Comparison of ENCODE assay signal across 8 cellular contexts in genomic region chr1:214604543-214604942, GRCh38. TPM values are rescaled to one million over a fixed set of nuclear protein-coding genes. Genes with fewer than 3 reads are reported as not detected.
A peak's percentile ranks its signal among the peaks of the same experiment; 100 is the strongest.
DNase-seq lines count a peak whose midpoint lies in the region; ATAC-seq, FAIRE-seq and TF ChIP-seq lines count a peak whose summit lies in the region.

No MANE protein-coding gene starts in this region.

- no peaks in the 10 kb centered on the region for H3K9me1 ChIP-seq in IMR-90 (ENCODE audit: insufficient read depth, low read length)

- no peak for DNase-seq in CD8-positive, alpha-beta memory T cell
- DNase-seq in IMR-90 (peak; percentile 33), astrocyte (ENCODE audit: low read depth) (peak; percentile 27), myocyte (ENCODE audit: low read depth) (peak; percentile 27), Ammon's horn (ENCODE audit: low spot score) (no peak), LoVo (ENCODE audit: low spot score) (no peak), MV-4-11 (lab: John Stamatoyannopoulos, UW) (no peak)

- TF ChIP-seq POLR2A in IMR-90 (IDR thresholded peaks at IDR 0.05; ENCODE audit: low read depth, low read length), result no peak

- BruUV-seq in IMR-90 (replicated peaks; lab: Mats Ljungman, UMichigan), result no TSS peak

- H3K27ac ChIP-seq in CD8-positive, alpha-beta memory T cell (ENCODE audit: low read depth, low read length), result peak overlapping the region; percentile 75
- H3K27ac ChIP-seq in IMR-90 (ENCODE audit: insufficient read depth, low read length), result no peak overlapping the region; the same call in 1 of the 2 replicates
- H3K27ac ChIP-seq in astrocyte (ENCODE audit: low read depth, low read length), result peak overlapping the region; percentile 78

- POLR2A ChIA-PET in CD8-positive, alpha-beta memory T cell (lab: Charles Lee), result no interaction called here
- POLR2A ChIA-PET in IMR-90 (lab: Charles Lee; ENCODE audit: unreplicated experiment), result no interaction called here

- H3K36me3 Mint-ChIP-seq in CD8-positive, alpha-beta memory T cell, result peaks cover 0 to 5% (median 0%) of the 10 kb centered on the region in 3 donors
- H3K36me3 Mint-ChIP-seq in astrocyte (ENCODE audit: low read depth, unreplicated experiment), result peaks cover 4% of the 10 kb centered on the region

- in situ Hi-C loops in IMR-90 (cut with MboI; ENCODE audit: low sequenced_read_pairs), result no loop called here

- peaks cover 0 to 2% of the 10 kb centered on the region in 2 donors for H3K27me3 Mint-ChIP-seq in CD8-positive, alpha-beta memory T cell
- no peaks in the 10 kb centered on the region for H3K27me3 Mint-ChIP-seq in astrocyte (ENCODE audit: low read depth, unreplicated experiment)

- H3K9me3 Mint-ChIP-seq in CD8-positive, alpha-beta memory T cell, result no peaks in the 10 kb centered on the region
- H3K9me3 Mint-ChIP-seq in astrocyte (ENCODE audit: unreplicated experiment), result peaks cover 3% of the 10 kb centered on the region

- H2BK120ac ChIP-seq in IMR-90 (ENCODE audit: low read depth, low read length), result no peak overlapping the region

- FAIRE-seq in astrocyte (lab: Jason Lieb, UNC), result no peak

- no peak overlapping the region; the same call in 1 of the 2 replicates for H3K9ac ChIP-seq in IMR-90 (ENCODE audit: low read depth, low read length)
- H3K9ac ChIP-seq in astrocyte (ENCODE audit: low read length), result peak overlapping the region; percentile 90

- H3K27me3 ChIP-seq in CD8-positive, alpha-beta memory T cell (ENCODE audit: insufficient read depth, low read length, poor library complexity, severe bottlenecking), result no peaks in the 10 kb centered on the region
- H3K27me3 ChIP-seq in IMR-90 (ENCODE audit: control insufficient read depth, insufficient read depth, low read length) (no peaks in the 10 kb centered on the region), astrocyte (ENCODE audit: insufficient read depth, low read length) (no peaks in the 10 kb centered on the region)

- H3K18ac ChIP-seq in IMR-90 (ENCODE audit: low read depth, low read length), result no peak overlapping the region

- ATAC-seq in IMR-90 (ENCODE audit: low read depth), result no peak
- ATAC-seq in GM18502 (IDR thresholded peaks at IDR 0.05; ENCODE audit: poor library complexity, unreplicated experiment), result no peak

- H3K4ac ChIP-seq in IMR-90 (ENCODE audit: low read depth, low read length), result no peak overlapping the region

- peaks cover 62% of the 10 kb centered on the region for H3K79me2 ChIP-seq in astrocyte (ENCODE audit: insufficient read depth, low read length)

- dilution Hi-C loops in IMR-90 (cut with HindIII; ENCODE audit: low sequenced_read_pairs, unreplicated experiment), result no loop called here

- H3K4me3 Mint-ChIP-seq in CD8-positive, alpha-beta memory T cell, result peak overlapping the region in 6 of 7 donors; percentile 81 to 95 (median 88)
- H3K4me3 Mint-ChIP-seq in astrocyte (ENCODE audit: unreplicated experiment), result peak overlapping the region; percentile 96

- H3K4me2 ChIP-seq in IMR-90 (ENCODE audit: low read depth, low read length), result peak overlapping the region; percentile 100
- H3K4me2 ChIP-seq in astrocyte (ENCODE audit: low read length), result peak overlapping the region; percentile 93

- no peak for TF ChIP-seq RAD21 in IMR-90 (IDR thresholded peaks at IDR 0.05; ENCODE audit: low read length)

- no peak overlapping the region for H3K23ac ChIP-seq in IMR-90 (ENCODE audit: low read depth, low read length)

- H2AK5ac ChIP-seq in IMR-90 (ENCODE audit: low read depth, low read length), result no peak overlapping the region

- H3K27ac Mint-ChIP-seq in CD8-positive, alpha-beta memory T cell, result peak overlapping the region in 3 of 8 donors; percentile 64 to 85 (median 70)
- no peak overlapping the region for H3K27ac Mint-ChIP-seq in astrocyte (ENCODE audit: unreplicated experiment)

- 0 out of 4 replicates have a peak overlapping the region, but pooled peaks of 1 of the 2 experiments have one; percentile 9 for H4K8ac ChIP-seq in IMR-90 (ENCODE audit: low read depth in 2 of 2, low read length in 2 of 2)

- H3K4me1 ChIP-seq in CD8-positive, alpha-beta memory T cell (ENCODE audit: insufficient read depth, low read length), result peaks cover 11% of the 10 kb centered on the region
- H3K4me1 ChIP-seq in IMR-90 (ENCODE audit: control insufficient read depth, insufficient read depth, low read length), result peaks cover 4% of the 10 kb centered on the region
- H3K4me1 ChIP-seq in astrocyte (ENCODE audit: insufficient read depth, low read length), result peaks cover 10% of the 10 kb centered on the region

- peaks cover 21 to 28% (median 22%) of the 10 kb centered on the region in 3 donors for H3K4me1 Mint-ChIP-seq in CD8-positive, alpha-beta memory T cell
- peaks cover 3% of the 10 kb centered on the region for H3K4me1 Mint-ChIP-seq in astrocyte (ENCODE audit: low read depth, unreplicated experiment)

- no peak for TF ChIP-seq CTCF in IMR-90 (conservative IDR thresholded peaks at IDR 0.05; ENCODE audit: low read depth, low read length)
- no peak for TF ChIP-seq CTCF in astrocyte (IDR thresholded peaks at IDR 0.05; ENCODE audit: insufficient read depth, low read depth, low read length)

- intact Hi-C loops in IMR-90 (cut with micrococcal nuclease), result no loop called here

- H3K56ac ChIP-seq in IMR-90 (ENCODE audit: extremely low read depth, insufficient read depth, low read length), result peak overlapping the region; percentile 87; the same call in 1 of the 2 replicates

- no peak overlapping the region for H4K5ac ChIP-seq in IMR-90 (ENCODE audit: low read depth, low read length)

- H3K79me1 ChIP-seq in IMR-90 (ENCODE audit: low read depth in 1 of 2, low read length in 2 of 2), result peaks cover 4 to 13% of the 10 kb centered on the region in 2 experiments

- H2AFZ ChIP-seq in IMR-90 (replicated peaks; ENCODE audit: low read length, poor library complexity), result no peak overlapping the region
- no peak overlapping the region for H2AFZ ChIP-seq in astrocyte (ENCODE audit: low read depth, low read length)

- H2BK5ac ChIP-seq in IMR-90 (ENCODE audit: low read depth, low read length, poor library complexity, severe bottlenecking), result no peak overlapping the region

- H3K14ac ChIP-seq in IMR-90 (replicated peaks; ENCODE audit: low read depth, low read length), result no peak overlapping the region

- H2BK15ac ChIP-seq in IMR-90 (ENCODE audit: low read depth, low read length), result no peak overlapping the region

- H4K20me1 ChIP-seq in IMR-90 (ENCODE audit: insufficient read depth, low read length) (no peaks in the 10 kb centered on the region), astrocyte (ENCODE audit: insufficient read depth, low read length) (no peaks in the 10 kb centered on the region)

- H3K9me3 ChIP-seq in CD8-positive, alpha-beta memory T cell (ENCODE audit: low read length), result no peaks in the 10 kb centered on the region
- H3K9me3 ChIP-seq in IMR-90 (ENCODE audit: control insufficient read depth, insufficient read depth, low read length) (no peaks in the 10 kb centered on the region), astrocyte (ENCODE audit: insufficient read depth, low read depth, low read length) (no peaks in the 10 kb centered on the region)

- H3K36me3 ChIP-seq in CD8-positive, alpha-beta memory T cell (ENCODE audit: insufficient read depth, low read length), result no peaks in the 10 kb centered on the region
- peaks cover 3% of the 10 kb centered on the region; the same call in 1 of the 2 replicates for H3K36me3 ChIP-seq in IMR-90 (ENCODE audit: control insufficient read depth, insufficient read depth, low read length)
- H3K36me3 ChIP-seq in astrocyte (ENCODE audit: insufficient read depth, low read length), result no peaks in the 10 kb centered on the region

- no peak overlapping the region for H4K91ac ChIP-seq in IMR-90 (ENCODE audit: insufficient read depth, low read depth, low read length)

- H2AK9ac ChIP-seq in IMR-90 (replicated peaks; ENCODE audit: low read depth, low read length, poor library complexity), result no peak overlapping the region

- H2BK20ac ChIP-seq in IMR-90 (ENCODE audit: low read depth, low read length), result no peak overlapping the region

- peak overlapping the region; percentile 71 for H3K4me3 ChIP-seq in CD8-positive, alpha-beta memory T cell (ENCODE audit: low read length)
- H3K4me3 ChIP-seq in IMR-90 (ENCODE audit: insufficient read depth, low read depth, low read length) (no peak overlapping the region; the same call in 1 of the 2 replicates), astrocyte (ENCODE audit: insufficient read depth, low read depth, low read length) (peak overlapping the region; percentile 96)

- CTCF ChIA-PET in CD8-positive, alpha-beta memory T cell (lab: Charles Lee), result interaction anchor here (1.3 to 1.4 kb wide), 3 partner anchors 273 to 343 kb away, joined by 3 to 4 read pairs (median 4); no protein-coding TSS in a partner anchor
- CTCF ChIA-PET in IMR-90 (lab: Yijun Ruan, JAX), result no interaction called here

TF ChIP-seq in IMR-90, 13 proteins besides CTCF, POLR2A, EP300 and RAD21:
- no peak for TF ChIP-seq RCOR1 (IDR thresholded peaks at IDR 0.05; ENCODE audit: insufficient replicate concordance, low read length)
- TF ChIP-seq MAZ (IDR thresholded peaks at IDR 0.05; ENCODE audit: borderline replicate concordance, low read depth, low read length), result no peak
- TF ChIP-seq FOS (IDR thresholded peaks at IDR 0.05; ENCODE audit: low read depth, low read length), result no peak
- TF ChIP-seq BHLHE40 (IDR thresholded peaks at IDR 0.05; ENCODE audit: low read depth, low read length), result no peak
- TF ChIP-seq, protein P1, sequence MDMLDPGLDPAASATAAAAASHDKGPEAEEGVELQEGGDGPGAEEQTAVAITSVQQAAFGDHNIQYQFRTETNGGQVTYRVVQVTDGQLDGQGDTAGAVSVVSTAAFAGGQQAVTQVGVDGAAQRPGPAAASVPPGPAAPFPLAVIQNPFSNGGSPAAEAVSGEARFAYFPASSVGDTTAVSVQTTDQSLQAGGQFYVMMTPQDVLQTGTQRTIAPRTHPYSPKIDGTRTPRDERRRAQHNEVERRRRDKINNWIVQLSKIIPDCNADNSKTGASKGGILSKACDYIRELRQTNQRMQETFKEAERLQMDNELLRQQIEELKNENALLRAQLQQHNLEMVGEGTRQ (IDR thresholded peaks at IDR 0.05; ENCODE audit: low read depth, low read length), result 0 out of 2 replicates have a peak, but pooled peaks have one; percentile 6

RNA-seq across cellular contexts. Expression of gene CENPF, which starts 1.5 kb away (rescaled TPM):
- 10 to 100 TPM; 44.2 to 45.5 TPM for total RNA-seq in CD8-positive, alpha-beta memory T cell
- 0.77 TPM for polyA plus RNA-seq in CD8-positive, alpha-beta memory T cell
- total RNA-seq in IMR-90 (2012; rRNA removed) (51.8 and 80.0 TPM in 2 replicates), astrocyte (12.3 and 22.9 TPM in 2 replicates), myocyte (2.8 and 3.7 TPM in 2 replicates)
- 17.4 and 20.9 TPM in 2 replicates for polyA plus RNA-seq in IMR-90 (2012; rRNA removed)
- polyA plus RNA-seq in IMR-90 (2012; cell fraction: cytosol; rRNA removed), result 1.3 and 2.8 TPM in 2 replicates
- 1.9 and 10.4 TPM in 2 replicates for polyA plus RNA-seq in IMR-90 (2012; cell fraction: nucleus; rRNA removed; ENCODE audit: low replicate concordance)
- polyA plus RNA-seq in myocyte (2012), result 0.57 TPM

RNA-seq across cellular contexts. Expression of gene PTPN14, which starts 53.1 kb away (rescaled TPM):
- total RNA-seq in CD8-positive, alpha-beta memory T cell, result under 1 TPM; 0.79 to 0.91 TPM
- 0.70 TPM for polyA plus RNA-seq in CD8-positive, alpha-beta memory T cell
- 31.7 and 42.8 TPM in 2 replicates for total RNA-seq in IMR-90 (2012; rRNA removed)
- 21.5 and 21.8 TPM in 2 replicates for polyA plus RNA-seq in IMR-90 (2012; rRNA removed)
- 7.4 and 16.9 TPM in 2 replicates for polyA plus RNA-seq in IMR-90 (2012; cell fraction: cytosol; rRNA removed)
- 21.6 and 26.1 TPM in 2 replicates for polyA plus RNA-seq in IMR-90 (2012; cell fraction: nucleus; rRNA removed; ENCODE audit: low replicate concordance)
- total RNA-seq in astrocyte, result 154 and 177 TPM in 2 replicates
- 17.8 and 19.0 TPM in 2 replicates for total RNA-seq in myocyte
- polyA plus RNA-seq in myocyte (2012), result 26.2 TPM

Comparison
In these comparisons a context has a peak if more than half of its experiments do, and no peak if none do; other contexts are left out.
1. DNase-seq: peak in IMR-90 (single experiment), astrocyte (single experiment) and myocyte (single experiment); none in CD8-positive, alpha-beta memory T cell (0 of 5), Ammon's horn (single experiment), LoVo (single experiment) and MV-4-11 (single experiment).